In the genomic region with DNA sequence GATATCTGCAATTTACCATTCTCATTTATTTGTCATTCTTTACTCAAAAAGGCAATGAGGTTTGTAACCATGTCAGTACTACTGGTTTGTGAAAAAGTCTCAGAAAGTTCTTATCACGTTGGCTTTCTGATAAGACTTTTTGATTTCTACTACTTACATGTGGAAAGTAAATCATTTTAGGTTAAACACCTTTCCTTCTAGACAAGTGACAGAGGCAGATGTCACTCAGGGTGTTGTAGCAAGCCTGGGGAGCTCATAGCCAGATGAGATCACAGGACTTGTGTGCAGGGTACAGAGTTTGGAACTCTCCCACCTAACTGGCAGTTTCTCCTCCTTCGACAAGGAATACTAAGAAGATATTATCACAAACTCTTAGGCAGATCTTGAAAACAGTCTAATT, we compare ENCODE assay signal across 14 cellular contexts.
"Had no signal": no experiment of that assay in that cellular context is flagged by ENCODE, and none has a peak within 500 bp of the region (broad histone marks: within the 10 kb centered on the region; RNA-seq: fewer than 3 reads in every experiment).

No MANE protein-coding gene starts in this region.

- H3K4me3 ChIP-seq: lower lobe of right lung, neural progenitor cell, ovary had no signal

- H3K4me1 ChIP-seq: neural progenitor cell had no signal

- H3K36me3 ChIP-seq: lower lobe of right lung, neural progenitor cell, ovary had no signal

- H3K9me3 ChIP-seq: lower lobe of right lung, ovary had no signal

- H3K27me3 Mint-ChIP-seq: activated naive CD4-positive, alpha-beta T cell treated with anti-CD3 and anti-CD28 coated beads, Interleukin-2, amount 10 ng/mL, durations not matched to agents 7 days and 5 days had no signal

- H2AFZ ChIP-seq: neural progenitor cell had no signal

- H3K27ac ChIP-seq: lower lobe of right lung, neural progenitor cell, ovary had no signal

- H3K4me2 ChIP-seq: neural progenitor cell had no signal

- ATAC-seq: lower lobe of right lung had no signal

- H3K27me3 ChIP-seq: neural progenitor cell, ovary had no signal

- H3K36me3 Mint-ChIP-seq: activated naive CD4-positive, alpha-beta T cell treated with anti-CD3 and anti-CD28 coated beads, Interleukin-2, amount 10 ng/mL, durations not matched to agents 7 days and 5 days; immature natural killer cell; mesothelial cell of epicardium; neural progenitor cell; type B pancreatic cell had no signal

- DNase-seq: activated CD8-positive, alpha-beta memory T cell treated with anti-CD3 and anti-CD28 coated beads, Interleukin-2, amount 50 U/mL, for 48 hours; activated naive CD4-positive, alpha-beta T cell treated with anti-CD3 and anti-CD28 coated beads, Interleukin-2, amount 10 ng/mL, durations not matched to agents 7 days and 5 days; foreskin melanocyte; head of caudate nucleus; immature natural killer cell; left cardiac atrium; lower lobe of right lung; ovary; stimulated activated CD4-positive, alpha-beta T cell treated with anti-CD3 and anti-CD28 coated beads, Interleukin-12 subunit alpha, Interleukin-12 subunit beta, amount 100 ng/mL, for 4 hours; stimulated activated naive CD4-positive, alpha-beta T cell treated with Interleukin-2 at 50 U/mL for 16 hours; SW 1271 had no signal

- H3K9ac ChIP-seq: neural progenitor cell had no signal

- H3K9me3 Mint-ChIP-seq: activated naive CD4-positive, alpha-beta T cell treated with anti-CD3 and anti-CD28 coated beads, Interleukin-2, amount 10 ng/mL, durations not matched to agents 7 days and 5 days; immature natural killer cell; mesothelial cell of epicardium; neural progenitor cell; type B pancreatic cell had no signal

- H3K27ac Mint-ChIP-seq: activated naive CD4-positive, alpha-beta T cell treated with anti-CD3 and anti-CD28 coated beads, Interleukin-2, amount 10 ng/mL, durations not matched to agents 7 days and 5 days; immature natural killer cell; mesothelial cell of epicardium; neural progenitor cell; type B pancreatic cell had no signal

- H3K4me3 Mint-ChIP-seq: activated naive CD4-positive, alpha-beta T cell treated with anti-CD3 and anti-CD28 coated beads, Interleukin-2, amount 10 ng/mL, durations not matched to agents 7 days and 5 days; immature natural killer cell; mesothelial cell of epicardium; neural progenitor cell; type B pancreatic cell had no signal

- H3K4me1 Mint-ChIP-seq: neural progenitor cell had no signal
